ENCODE assay signal across 1 cellular context in the genomic region with DNA sequence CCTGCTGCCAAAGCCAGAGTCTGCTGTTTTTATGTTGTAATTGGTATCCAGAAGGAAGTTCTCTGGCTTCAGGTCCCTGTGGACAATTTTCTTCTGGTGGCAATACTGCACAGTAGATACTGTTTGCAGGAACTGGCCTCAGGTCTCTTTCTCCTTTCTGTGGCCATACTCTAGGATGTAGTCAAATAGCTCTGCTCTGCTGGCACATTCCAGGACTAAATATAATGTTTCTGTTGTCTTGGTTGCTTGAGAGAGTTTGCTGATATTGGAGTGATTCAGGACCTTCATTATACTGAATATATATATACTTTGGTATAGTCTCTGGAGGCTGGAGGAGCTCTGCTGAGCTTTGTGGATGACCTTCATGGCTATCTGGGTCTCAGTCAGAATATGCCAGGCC.
TF ChIP-seq lines count a peak whose summit lies in the region.

No MANE protein-coding gene starts in this region.

TF ChIP-seq in IMR-90, 13 proteins besides CTCF, POLR2A, EP300 and RAD21:
- TF ChIP-seq RCOR1 (IDR thresholded peaks at IDR 0.05; ENCODE audit: insufficient replicate concordance, low read length), result no peak
- TF ChIP-seq MAFK (IDR thresholded peaks at IDR 0.05; ENCODE audit: low read depth, low read length), result no peak
- TF ChIP-seq, protein P1, sequence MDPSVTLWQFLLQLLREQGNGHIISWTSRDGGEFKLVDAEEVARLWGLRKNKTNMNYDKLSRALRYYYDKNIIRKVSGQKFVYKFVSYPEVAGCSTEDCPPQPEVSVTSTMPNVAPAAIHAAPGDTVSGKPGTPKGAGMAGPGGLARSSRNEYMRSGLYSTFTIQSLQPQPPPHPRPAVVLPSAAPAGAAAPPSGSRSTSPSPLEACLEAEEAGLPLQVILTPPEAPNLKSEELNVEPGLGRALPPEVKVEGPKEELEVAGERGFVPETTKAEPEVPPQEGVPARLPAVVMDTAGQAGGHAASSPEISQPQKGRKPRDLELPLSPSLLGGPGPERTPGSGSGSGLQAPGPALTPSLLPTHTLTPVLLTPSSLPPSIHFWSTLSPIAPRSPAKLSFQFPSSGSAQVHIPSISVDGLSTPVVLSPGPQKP (IDR thresholded peaks at IDR 0.05; ENCODE audit: borderline replicate concordance, low read depth, low read length), result no peak
